16 cellular contexts compared by ENCODE assay signal in the genomic region with DNA sequence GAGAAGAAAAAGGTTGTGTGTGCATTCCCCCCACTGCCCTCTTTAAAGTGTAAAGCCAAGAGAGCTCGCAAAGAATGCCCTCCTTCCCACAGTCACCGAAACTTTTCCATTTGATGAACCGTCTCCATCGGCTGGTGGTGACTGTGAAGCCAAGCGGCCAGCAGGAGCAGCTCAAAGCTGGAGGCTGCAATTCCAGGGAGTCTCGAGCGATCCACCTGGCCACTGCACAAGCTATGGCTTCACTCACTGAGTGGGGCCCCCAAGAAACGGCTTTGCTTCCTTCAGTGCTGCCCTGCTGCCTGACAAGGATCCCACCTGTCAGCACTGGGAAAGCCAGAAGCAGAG.
"Had no signal": no experiment of that assay in that cellular context is flagged by ENCODE, and none has a peak within 500 bp of the region (broad histone marks: within the 10 kb centered on the region; RNA-seq: fewer than 3 reads in every experiment).

No MANE protein-coding gene starts in this region.

- H3K27ac ChIP-seq: epithelial cell of prostate, gastroesophageal sphincter, left ventricle myocardium inferior, ovary, tibial artery had no signal

- H3K4me3 ChIP-seq: gastroesophageal sphincter, left ventricle myocardium inferior, ovary, tibial artery had no signal

- ATAC-seq: activated CD8-positive, alpha-beta memory T cell treated with anti-CD3 and anti-CD28 coated beads, Interleukin-2, amount 10 ng/mL, durations not matched to agents 7 days and 5 days; gastroesophageal sphincter; T-helper 17 cell had no signal

- H3K4me3 Mint-ChIP-seq: activated CD8-positive, alpha-beta memory T cell treated with anti-CD3 and anti-CD28 coated beads, Interleukin-2, amount 10 ng/mL, durations not matched to agents 7 days and 5 days; activated naive CD4-positive, alpha-beta T cell treated with anti-CD3 and anti-CD28 coated beads for 36 hours; central memory CD8-positive, alpha-beta T cell; memory B cell; neural crest cell; T-helper 17 cell had no signal

- H3K36me3 ChIP-seq: gastroesophageal sphincter, left ventricle myocardium inferior, ovary, tibial artery had no signal

- H3K27ac Mint-ChIP-seq: activated CD8-positive, alpha-beta memory T cell treated with anti-CD3 and anti-CD28 coated beads, Interleukin-2, amount 10 ng/mL, durations not matched to agents 7 days and 5 days; activated naive CD4-positive, alpha-beta T cell treated with anti-CD3 and anti-CD28 coated beads for 36 hours; memory B cell; T-helper 17 cell had no signal

- H3K9me3 ChIP-seq: gastroesophageal sphincter, left ventricle myocardium inferior, ovary, tibial artery had no signal

- H3K36me3 Mint-ChIP-seq: activated CD8-positive, alpha-beta memory T cell treated with anti-CD3 and anti-CD28 coated beads, Interleukin-2, amount 10 ng/mL, durations not matched to agents 7 days and 5 days; memory B cell had no signal

- DNase-seq: activated CD4-positive, CD25-positive, alpha-beta regulatory T cell; activated CD8-positive, alpha-beta memory T cell treated with anti-CD3 and anti-CD28 coated beads, Interleukin-2, amount 10 ng/mL, durations not matched to agents 7 days and 5 days; activated naive CD4-positive, alpha-beta T cell treated with anti-CD3 and anti-CD28 coated beads for 36 hours; effector memory CD4-positive, alpha-beta T cell; kidney; left ventricle myocardium inferior; ovary; stimulated activated CD4-positive, alpha-beta T cell treated with anti-CD3 and anti-CD28 coated beads, Interleukin-4, amount 100 ng/mL, for 1 hour; stimulated activated CD8-positive, alpha-beta memory T cell treated with anti-CD3 and anti-CD28 coated beads, Interleukin-4, amount 100 ng/mL, for 48 hours; T-helper 17 cell; tibial artery had no signal

- H3K27me3 ChIP-seq: gastroesophageal sphincter, ovary, tibial artery had no signal

- H3K9me3 Mint-ChIP-seq: activated naive CD4-positive, alpha-beta T cell treated with anti-CD3 and anti-CD28 coated beads for 36 hours; central memory CD8-positive, alpha-beta T cell; memory B cell; neural crest cell had no signal
